ENCODE assay signal across 8 cellular contexts in the genomic region with DNA sequence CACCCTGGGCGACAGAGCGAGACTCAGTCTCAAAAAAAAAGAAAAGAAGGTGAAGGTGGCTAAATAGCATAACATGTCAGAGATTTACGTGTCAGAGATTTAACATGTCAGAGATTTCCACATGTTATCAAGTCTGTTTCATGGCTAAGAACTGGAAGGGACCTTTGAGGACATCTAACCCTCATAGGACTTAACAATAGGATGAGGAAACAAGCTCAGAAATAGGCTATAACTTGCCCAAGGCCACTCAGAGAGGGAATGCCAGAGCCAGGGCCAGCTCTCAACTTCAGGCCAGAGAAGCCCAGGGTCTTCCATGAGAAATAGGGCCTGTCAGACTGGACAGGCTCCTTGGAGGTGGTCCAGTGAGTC. TPM values are rescaled to one million over a fixed set of nuclear protein-coding genes. Genes with fewer than 3 reads are reported as not detected.
DNase-seq lines count a peak whose midpoint lies in the region; ATAC-seq, FAIRE-seq and TF ChIP-seq lines count a peak whose summit lies in the region.

No MANE protein-coding gene starts in this region.

- H3K36me3 ChIP-seq in right atrium auricular region (no peaks in the 10 kb centered on the region), small intestine (ENCODE audit: control insufficient read depth in 2 of 2, insufficient read depth in 2 of 2, low read length in 2 of 2) (no peaks in the 10 kb centered on the region)

- WGBS in small intestine, 3 donors, result 75 to 86% (median 83%) methylated on average over 3 of the region's 3 CpGs

- no peak for TF ChIP-seq POLR2A in GM12891 (IDR thresholded peaks at IDR 0.05; ENCODE audit: low read depth, low read length)

- H3K4me3 ChIP-seq in right atrium auricular region (peak overlapping the region; percentile 33 to 47), small intestine (ENCODE audit: low read depth in 1 of 2, low read length in 2 of 2) (peak overlapping the region in 1 of 2 donors; percentile 15)

- CTCF ChIA-PET in WTC11 (lab: Charles Lee), result interaction anchor here (0.6 to 4.5 kb wide), 20 partner anchors 8 to 128 kb away, joined by 3 to 39 read pairs (median 7); partner anchors contain the start of genes CTF1, PHKG2 and ZNF629

- no peaks in the 10 kb centered on the region for H3K36me3 Mint-ChIP-seq in activated T-cell treated with anti-CD3 and anti-CD28 coated beads, Interleukin-2, amount 50 U/mL, for 24 hours (ENCODE audit: low read depth)
- H3K36me3 Mint-ChIP-seq in WTC11, result no peaks in the 10 kb centered on the region

- peaks cover 14% of the 10 kb centered on the region for H3K4me1 Mint-ChIP-seq in activated T-cell treated with anti-CD3 and anti-CD28 coated beads, Interleukin-2, amount 50 U/mL, for 24 hours (ENCODE audit: low read depth)
- peaks cover 6% of the 10 kb centered on the region; the same call in 1 of the 2 replicates for H3K4me1 Mint-ChIP-seq in WTC11

- H3K27me3 ChIP-seq in right atrium auricular region, result no peaks in the 10 kb centered on the region
- no peaks in the 10 kb centered on the region for H3K27me3 ChIP-seq in small intestine (ENCODE audit: control insufficient read depth in 2 of 2, insufficient read depth in 2 of 2, low read length in 2 of 2)

- no peak for FAIRE-seq in small intestine (lab: Jason Lieb, UNC)
- no peak for FAIRE-seq in GM12891 (lab: Jason Lieb, UNC)

- H3K27ac ChIP-seq in right atrium auricular region (peak overlapping the region; percentile 75 to 78), small intestine (ENCODE audit: low read depth in 1 of 2, low read length in 1 of 2) (peak overlapping the region; percentile 87 to 89)

- H3K9me3 ChIP-seq in right atrium auricular region (no peaks in the 10 kb centered on the region), small intestine (ENCODE audit: control insufficient read depth, low read depth) (no peaks in the 10 kb centered on the region)

- H3K27ac Mint-ChIP-seq in activated T-cell treated with anti-CD3 and anti-CD28 coated beads, Interleukin-2, amount 50 U/mL, for 24 hours, result peak overlapping the region; percentile 88
- no peak overlapping the region for H3K27ac Mint-ChIP-seq in WTC11

- no peaks in the 10 kb centered on the region for H3K9me3 Mint-ChIP-seq in activated T-cell treated with anti-CD3 and anti-CD28 coated beads, Interleukin-2, amount 50 U/mL, for 24 hours
- H3K9me3 Mint-ChIP-seq in WTC11, result no peaks in the 10 kb centered on the region

- TF ChIP-seq CTCF in WTC11 (IDR thresholded peaks at IDR 0.05) (no peak), right atrium auricular region (IDR thresholded peaks at IDR 0.05) (no peak)

- DNase-seq in activated T-cell treated with anti-CD3 and anti-CD28 coated beads, Interleukin-2, amount 50 U/mL, for 24 hours, result no peak
- DNase-seq in activated T-cell treated with anti-CD3 and anti-CD28 coated beads, Interleukin-2, amount 50 U/mL, for 1 hour, result no peak
- DNase-seq in WTC11 (ENCODE audit: low spot score) (no peak), right atrium auricular region (ENCODE audit: low spot score) (no peak), small intestine (no peak), NCI-H146 treated with DMSO at 0.1 percent for 48 hours (lab: John Stamatoyannopoulos, UW; ENCODE audit: unreplicated experiment) (no peak), GM12891 (ENCODE audit: insufficient read length, low spot score) (no peak), hippocampal formation (lab: John Stamatoyannopoulos, UW) (no peak)

- no peak for ATAC-seq in WTC11

- H3K27me3 Mint-ChIP-seq in activated T-cell treated with anti-CD3 and anti-CD28 coated beads, Interleukin-2, amount 50 U/mL, for 24 hours, result no peaks in the 10 kb centered on the region
- peaks cover 38% of the 10 kb centered on the region for H3K27me3 Mint-ChIP-seq in WTC11 (ENCODE audit: low read depth)

- H3K4me3 Mint-ChIP-seq in activated T-cell treated with anti-CD3 and anti-CD28 coated beads, Interleukin-2, amount 50 U/mL, for 24 hours, result peak overlapping the region; percentile 80
- H3K4me3 Mint-ChIP-seq in WTC11, result peak overlapping the region; percentile 65

- H3K4me1 ChIP-seq in right atrium auricular region, result peaks cover 0 to 7% of the 10 kb centered on the region in 2 donors
- H3K4me1 ChIP-seq in small intestine (ENCODE audit: control insufficient read depth in 2 of 2, insufficient read depth in 1 of 2, low read depth in 1 of 2, low read length in 1 of 2), result no peaks in the 10 kb centered on the region

- POLR2A ChIA-PET in WTC11 (lab: Charles Lee), result interaction anchor here (1.1 kb wide), 1 partner anchor 26 kb away, joined by 3 read pairs; no protein-coding TSS in a partner anchor

TF ChIP-seq in WTC11, 78 proteins besides CTCF, POLR2A, EP300 and RAD21:
- TF ChIP-seq HMGA2 (CRISPR knock-in tag; IDR thresholded peaks at IDR 0.05) (no peak), MYBL2 (CRISPR knock-in tag; IDR thresholded peaks at IDR 0.05) (no peak), ZNF671 (CRISPR knock-in tag; IDR thresholded peaks at IDR 0.05) (no peak), TEAD4 (CRISPR knock-in tag; IDR thresholded peaks at IDR 0.05) (no peak), GTF2I (CRISPR knock-in tag; conservative IDR thresholded peaks at IDR 0.05) (no peak), RORB (CRISPR knock-in tag; IDR thresholded peaks at IDR 0.05) (no peak), ELF4 (CRISPR knock-in tag; IDR thresholded peaks at IDR 0.05; ENCODE audit: low read depth) (no peak), PRRX2 (CRISPR knock-in tag; IDR thresholded peaks at IDR 0.05) (no peak), ZBTB21 (CRISPR knock-in tag; IDR thresholded peaks at IDR 0.05; ENCODE audit: borderline replicate concordance) (no peak)
- TF ChIP-seq, protein P1, sequence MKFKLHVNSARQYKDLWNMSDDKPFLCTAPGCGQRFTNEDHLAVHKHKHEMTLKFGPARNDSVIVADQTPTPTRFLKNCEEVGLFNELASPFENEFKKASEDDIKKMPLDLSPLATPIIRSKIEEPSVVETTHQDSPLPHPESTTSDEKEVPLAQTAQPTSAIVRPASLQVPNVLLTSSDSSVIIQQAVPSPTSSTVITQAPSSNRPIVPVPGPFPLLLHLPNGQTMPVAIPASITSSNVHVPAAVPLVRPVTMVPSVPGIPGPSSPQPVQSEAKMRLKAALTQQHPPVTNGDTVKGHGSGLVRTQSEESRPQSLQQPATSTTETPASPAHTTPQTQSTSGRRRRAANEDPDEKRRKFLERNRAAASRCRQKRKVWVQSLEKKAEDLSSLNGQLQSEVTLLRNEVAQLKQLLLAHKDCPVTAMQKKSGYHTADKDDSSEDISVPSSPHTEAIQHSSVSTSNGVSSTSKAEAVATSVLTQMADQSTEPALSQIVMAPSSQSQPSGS (CRISPR knock-in tag; IDR thresholded peaks at IDR 0.05; ENCODE audit: borderline replicate concordance, low read depth), result no peak

TF ChIP-seq in GM12891, 5 proteins besides CTCF, POLR2A, EP300 and RAD21:
- no peak for TF ChIP-seq POLR2AphosphoS5 (IDR thresholded peaks at IDR 0.05; ENCODE audit: low read depth, low read length)
- no peak for TF ChIP-seq SPI1 (IDR thresholded peaks at IDR 0.05; ENCODE audit: low read depth, low read length)
- TF ChIP-seq POU2F2 (IDR thresholded peaks at IDR 0.05; ENCODE audit: low read depth, low read length), result no peak
- no peak for TF ChIP-seq TAF1 (IDR thresholded peaks at IDR 0.05; ENCODE audit: low read depth, low read length)

RNA-seq across cellular contexts. Expression of gene ZNF629, which starts 26.8 kb away (rescaled TPM):
- total RNA-seq in WTC11 (2021) (18.7 to 20.0 TPM (median 19.7 TPM) in 3 replicates), right atrium auricular region (10 to 100 TPM; 21.2 to 22.9 TPM)
- polyA plus RNA-seq in small intestine, result 1 to 10 TPM; 3.4 to 8.0 (median 3.5) TPM
- 1.2 TPM for polyA plus RNA-seq in GM12891 (2012; ENCODE audit: low read depth, missing spikeins)

RNA-seq across cellular contexts. Expression of gene RNF40, which starts 51.7 kb away (rescaled TPM):
- 63.7 to 77.1 TPM (median 66.9 TPM) in 3 replicates for total RNA-seq in WTC11 (2021)
- total RNA-seq in right atrium auricular region, result 10 to 100 TPM; 48.5 to 59.5 TPM
- 10 to 100 TPM; 55.9 to 59.3 (median 57.0) TPM for polyA plus RNA-seq in small intestine
- polyA plus RNA-seq in GM12891 (2012; ENCODE audit: low read depth, missing spikeins), result 39.2 TPM

RNA-seq across cellular contexts. Expression of gene CFAP119, which starts 51.9 kb away (rescaled TPM):
- total RNA-seq in WTC11 (2021) (4.6 to 6.6 TPM (median 6.2 TPM) in 3 replicates), right atrium auricular region (under 1 TPM; 0.37 to 0.83 TPM)
- polyA plus RNA-seq in small intestine, result 1 to 10 TPM; 2.4 to 6.5 (median 6.5) TPM
- polyA plus RNA-seq in GM12891 (2012; ENCODE audit: low read depth, missing spikeins), result 8.3 TPM
